20 cellular contexts compared by ENCODE assay signal in the genomic region with DNA sequence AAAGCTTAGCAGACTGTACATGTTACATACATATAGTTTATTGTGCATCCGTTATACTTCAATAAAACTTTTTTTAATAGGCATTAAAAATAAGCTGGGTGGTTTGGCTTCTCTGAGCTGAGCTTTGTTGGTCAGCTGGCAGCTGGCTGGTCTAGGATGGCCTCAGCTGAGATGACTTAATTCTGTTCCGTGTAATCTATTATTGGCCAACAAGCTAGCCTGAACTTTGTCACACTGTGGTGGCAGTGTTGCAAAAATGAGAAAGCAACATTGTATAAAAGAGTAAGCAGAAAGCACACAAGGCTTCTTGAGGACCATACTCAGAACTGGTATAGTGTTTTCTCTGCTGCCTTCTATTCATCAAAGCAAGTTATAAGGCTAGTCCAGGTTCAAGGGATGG.
"Had no signal": no experiment of that assay in that cellular context is flagged by ENCODE, and none has a peak within 500 bp of the region (broad histone marks: within the 10 kb centered on the region; RNA-seq: fewer than 3 reads in every experiment).

No MANE protein-coding gene starts in this region.

- H3K4me3 ChIP-seq: body of pancreas, cardiac muscle cell, spleen, thyroid gland had no signal

- ATAC-seq: activated T-cell treated with anti-CD3 and anti-CD28 coated beads, Interleukin-2, amount 50 U/mL, for 72 hours; body of pancreas; natural killer cell had no signal

- H3K36me3 Mint-ChIP-seq: activated CD4-positive, alpha-beta memory T cell treated with anti-CD3 and anti-CD28 coated beads for 36 hours; activated naive CD4-positive, alpha-beta T cell treated with anti-CD3 and anti-CD28 coated beads, Interleukin-2, amount 10 ng/mL, durations not matched to agents 7 days and 5 days; natural killer cell had no signal

- DNase-seq: activated B cell treated with CpG ODN at 0.5 μM for 24 hours; activated CD4-positive, alpha-beta memory T cell treated with anti-CD3 and anti-CD28 coated beads for 36 hours; activated CD4-positive, alpha-beta T cell treated with anti-CD3 and anti-CD28 coated beads for 4 hours; activated effector memory CD4-positive, alpha-beta T cell treated with Interleukin-2 at 50 U/mL for 16 hours; activated naive CD4-positive, alpha-beta T cell treated with anti-CD3 and anti-CD28 coated beads, Interleukin-2, amount 10 ng/mL, durations not matched to agents 7 days and 5 days; activated T-cell treated with anti-CD3 and anti-CD28 coated beads, Interleukin-2, amount 50 U/mL, for 72 hours; body of pancreas; cortex of kidney; foreskin fibroblast; kidney; natural killer cell; retina; spleen; stimulated activated CD4-positive, alpha-beta T cell treated with anti-CD3 and anti-CD28 coated beads, Interleukin-4, amount 100 ng/mL, for 1 hour; stimulated activated naive CD4-positive, alpha-beta T cell treated with Interleukin-2 at 50 U/mL for 16 hours; T1000; thyroid gland had no signal

- H3K27me3 ChIP-seq: body of pancreas, cardiac muscle cell, spleen, thyroid gland had no signal

- H3K27me3 Mint-ChIP-seq: progenitor cell of endocrine pancreas had no signal

- H3K4me1 ChIP-seq: body of pancreas, thyroid gland had no signal

- H3K9me3 ChIP-seq: body of pancreas, thyroid gland had no signal

- H3K4me3 Mint-ChIP-seq: activated B cell treated with CpG ODN at 0.5 μM for 24 hours; activated CD4-positive, alpha-beta memory T cell treated with anti-CD3 and anti-CD28 coated beads for 36 hours; activated naive CD4-positive, alpha-beta T cell treated with anti-CD3 and anti-CD28 coated beads, Interleukin-2, amount 10 ng/mL, durations not matched to agents 7 days and 5 days; activated T-cell treated with anti-CD3 and anti-CD28 coated beads, Interleukin-2, amount 50 U/mL, for 72 hours; natural killer cell had no signal

- H3K36me3 ChIP-seq: cardiac muscle cell, spleen, thyroid gland had no signal

- H3K9me3 Mint-ChIP-seq: activated B cell treated with CpG ODN at 0.5 μM for 24 hours; activated CD4-positive, alpha-beta memory T cell treated with anti-CD3 and anti-CD28 coated beads for 36 hours; activated T-cell treated with anti-CD3 and anti-CD28 coated beads, Interleukin-2, amount 50 U/mL, for 72 hours; natural killer cell had no signal

- H3K27ac Mint-ChIP-seq: activated B cell treated with CpG ODN at 0.5 μM for 24 hours; activated CD4-positive, alpha-beta memory T cell treated with anti-CD3 and anti-CD28 coated beads for 36 hours; activated naive CD4-positive, alpha-beta T cell treated with anti-CD3 and anti-CD28 coated beads, Interleukin-2, amount 10 ng/mL, durations not matched to agents 7 days and 5 days; activated T-cell treated with anti-CD3 and anti-CD28 coated beads, Interleukin-2, amount 50 U/mL, for 72 hours; natural killer cell; progenitor cell of endocrine pancreas had no signal

- H3K27ac ChIP-seq: body of pancreas, cardiac muscle cell, epithelial cell of prostate, spleen, thyroid gland had no signal
